15 cellular contexts compared by ENCODE assay signal in genomic region chr9:12708562-12709298, GRCh38. TPM values are rescaled to one million over a fixed set of nuclear protein-coding genes. Genes with fewer than 3 reads are reported as not detected.
DNase-seq lines count a peak whose midpoint lies in the region; ATAC-seq and TF ChIP-seq lines count a peak whose summit lies in the region.
"Had no signal": no experiment of that assay in that cellular context is flagged by ENCODE, and none has a peak within 500 bp of the region (broad histone marks: within the 10 kb centered on the region; RNA-seq: fewer than 3 reads in every experiment).

No MANE protein-coding gene starts in this region.

- no peaks in the 10 kb centered on the region for H3K27me3 ChIP-seq in ACC112 (ENCODE audit: insufficient read depth, low read length)
- H3K27me3 ChIP-seq in foreskin keratinocyte = no peaks in the 10 kb centered on the region
- no peaks in the 10 kb centered on the region for H3K27me3 ChIP-seq in A673 (replicated peaks; ENCODE audit: insufficient read depth, low read depth, low read length, poor library complexity)
- H3K27me3 ChIP-seq: adrenal gland, vagina had no signal

- no peaks in the 10 kb centered on the region for H3K9me3 ChIP-seq in A673 (ENCODE audit: low read depth, low read length, poor library complexity, severe bottlenecking)
- H3K9me3 ChIP-seq: adrenal gland, vagina had no signal

- CTCF ChIA-PET in A673 (lab: Charles Lee) = no interaction called here

- no peak for TF ChIP-seq CTCF in foreskin keratinocyte (conservative IDR thresholded peaks at IDR 0.05)
- TF ChIP-seq CTCF in A673 (conservative IDR thresholded peaks at IDR 0.05; ENCODE audit: low read depth, low read length) = no peak

- intact Hi-C loops in A673 (cut with micrococcal nuclease; ENCODE audit: unreplicated experiment) = no loop called here

- no peaks in the 10 kb centered on the region for H3K79me2 ChIP-seq in ACC112 (ENCODE audit: control insufficient read depth, insufficient read depth, low read length, unreplicated experiment)

- POLR2A ChIA-PET in A673 (lab: Charles Lee; ENCODE audit: low non-redundant PET) = no interaction called here

- BruUV-seq in A673 (replicated peaks; lab: Mats Ljungman, UMichigan) = no TSS peak

- H3K4me3 ChIP-seq in ACC112 (ENCODE audit: low read depth, low read length) (no peak overlapping the region), A673 (ENCODE audit: low read depth, low read length, poor library complexity, severe bottlenecking) (no peak overlapping the region)
- H3K4me3 ChIP-seq: adrenal gland, vagina had no signal

- DNase-seq in HT-29 (ENCODE audit: low spot score) (peak; percentile 41), amniotic stem cell (lab: John Stamatoyannopoulos, UW) (peak; percentile 42), foreskin keratinocyte (peak in 1 of 2 donors; percentile 70), A673 (ENCODE audit: low spot score) (no peak), mucosa of gallbladder (ENCODE audit: low spot score) (no peak), middle frontal gyrus (ENCODE audit: extremely low spot score, low spot score) (no peak), T-helper 1 cell (no peak)
- DNase-seq: adrenal gland, AML-193, islet precursor cell, Right ventricle myocardium superior had no signal

- no peaks in the 10 kb centered on the region for H3K36me3 ChIP-seq in ACC112 (ENCODE audit: insufficient read depth, low read length)
- no peaks in the 10 kb centered on the region for H3K36me3 ChIP-seq in A673 (ENCODE audit: insufficient read depth, low read length, poor library complexity, severe bottlenecking)
- H3K36me3 ChIP-seq: adrenal gland, vagina had no signal

- peak; percentile 99 for ATAC-seq in foreskin keratinocyte

- H3K27ac ChIP-seq in ACC112 (ENCODE audit: low read depth, low read length) (0 out of 2 replicates have a peak overlapping the region, but pooled peaks have one; percentile 12), foreskin keratinocyte (no peak overlapping the region), A673 (ENCODE audit: low read depth, low read length, poor library complexity, severe bottlenecking) (no peak overlapping the region)
- H3K27ac ChIP-seq: adrenal gland, vagina had no signal

- H2AFZ ChIP-seq in ACC112 (ENCODE audit: low read length, unreplicated experiment) = peak overlapping the region; percentile 65

- H3K4me1 ChIP-seq in ACC112 (ENCODE audit: control insufficient read depth, insufficient read depth, low read length, unreplicated experiment) = peaks cover 11% of the 10 kb centered on the region
- H3K4me1 ChIP-seq in foreskin keratinocyte = no peaks in the 10 kb centered on the region
- no peaks in the 10 kb centered on the region for H3K4me1 ChIP-seq in A673 (ENCODE audit: insufficient read depth, low read length, poor library complexity, severe bottlenecking)
- H3K4me1 ChIP-seq: vagina had no signal

RNA-seq across cellular contexts. Expression of gene TYRP1, which starts 15.5 kb away (rescaled TPM):
- not detected in 2 replicates for total RNA-seq in HT-29 (2014; rRNA removed; shearing (Covaris generic))
- total RNA-seq in foreskin keratinocyte = 0.18 and 0.61 TPM in 2 replicates
- 0.10 and 0.22 TPM in 2 replicates for polyA plus RNA-seq in foreskin keratinocyte
- total RNA-seq in A673 (2021) = 0.94 and 1.5 TPM in 2 replicates
- 3.5 TPM for total RNA-seq in mucosa of gallbladder
- total RNA-seq: NCI-H460, neural crest cell, vagina had no signal
- polyA plus RNA-seq: adrenal gland had no signal

Comparison
In these comparisons a context has a peak if more than half of its experiments do, and no peak if none do; other contexts are left out.
1. DNase-seq: peak in HT-29 (single experiment) and amniotic stem cell (single experiment); none in A673 (single experiment), mucosa of gallbladder (single experiment), middle frontal gyrus (single experiment) and T-helper 1 cell (0 of 5).